8 cellular contexts compared by ENCODE assay signal in the genomic region with DNA sequence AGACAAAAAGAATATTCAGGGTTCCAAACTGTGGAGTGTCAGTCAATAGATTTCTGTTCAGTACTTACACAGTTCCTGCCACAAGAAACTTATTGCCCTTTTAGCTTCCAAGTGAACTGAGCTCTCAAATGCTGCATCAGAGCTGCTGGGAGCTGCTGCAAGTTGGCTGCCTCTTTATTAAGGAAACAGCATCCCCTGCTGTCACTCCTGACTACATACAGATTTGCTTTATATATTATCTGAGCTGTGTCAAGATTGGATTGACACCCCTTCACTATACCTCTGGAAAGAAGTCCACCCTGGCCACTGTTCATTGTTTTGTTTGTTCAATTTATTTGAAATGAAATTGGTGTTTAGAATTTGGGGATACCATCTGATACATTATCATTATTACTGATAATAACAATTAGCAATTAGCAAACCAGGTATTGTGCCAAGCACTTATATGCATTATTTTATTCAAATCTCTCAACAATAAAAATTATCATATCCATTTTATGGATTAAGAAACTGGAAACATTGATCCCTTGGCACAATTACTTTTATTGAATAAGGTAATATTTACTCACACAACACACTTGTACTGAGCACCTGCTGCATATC.
A peak's percentile ranks its signal among the peaks of the same experiment; 100 is the strongest.
DNase-seq lines count a peak whose midpoint lies in the region; ATAC-seq and TF ChIP-seq lines count a peak whose summit lies in the region.

No MANE protein-coding gene starts in this region.

- H3K27me3 Mint-ChIP-seq in stimulated activated memory B cell treated with anti-CD40 and anti-IgM and Interleukin-4, amounts not matched to agents 10 μg/mL and 1 μg/mL and 100 μg/mL, for 72 hours = no peaks in the 10 kb centered on the region

- TF ChIP-seq CTCF in RWPE1 (conservative IDR thresholded peaks at IDR 0.05; ENCODE audit: low read depth) = peak; percentile 70

- H3K27ac ChIP-seq in RWPE1 = no peak overlapping the region

- no peak overlapping the region for H3K4me3 Mint-ChIP-seq in stimulated activated memory B cell treated with anti-CD40 and anti-IgM and Interleukin-4, amounts not matched to agents 10 μg/mL and 1 μg/mL and 100 μg/mL, for 72 hours

- peaks cover 11% of the 10 kb centered on the region for H3K4me1 Mint-ChIP-seq in stimulated activated memory B cell treated with anti-CD40 and anti-IgM and Interleukin-4, amounts not matched to agents 10 μg/mL and 1 μg/mL and 100 μg/mL, for 72 hours

- no peak overlapping the region for H3K27ac Mint-ChIP-seq in stimulated activated memory B cell treated with anti-CD40 and anti-IgM and Interleukin-4, amounts not matched to agents 10 μg/mL and 1 μg/mL and 100 μg/mL, for 72 hours

- H3K9me3 Mint-ChIP-seq in stimulated activated memory B cell treated with anti-CD40 and anti-IgM and Interleukin-4, amounts not matched to agents 10 μg/mL and 1 μg/mL and 100 μg/mL, for 72 hours = no peaks in the 10 kb centered on the region

- peak; percentile 31 for ATAC-seq in stimulated activated memory B cell treated with anti-CD40 and anti-IgM and Interleukin-4, amounts not matched to agents 10 μg/mL and 1 μg/mL and 100 μg/mL, for 72 hours
- ATAC-seq in GM19023 (IDR thresholded peaks at IDR 0.05; ENCODE audit: unreplicated experiment) = no peak

- POLR2A ChIA-PET in RWPE1 (lab: Yijun Ruan, JAX; ENCODE audit: low non-redundant PET) = no interaction called here

- CTCF ChIA-PET in RWPE1 (lab: Yijun Ruan, JAX) = interaction anchor here (0.6 to 3.4 kb wide), 11 partner anchors 12 to 631 kb away, joined by 3 to 25 read pairs (median 3); no protein-coding TSS in a partner anchor

- H3K36me3 Mint-ChIP-seq in stimulated activated memory B cell treated with anti-CD40 and anti-IgM and Interleukin-4, amounts not matched to agents 10 μg/mL and 1 μg/mL and 100 μg/mL, for 72 hours = no peaks in the 10 kb centered on the region

- in situ Hi-C loops in KBM-7 (cut with MboI; ENCODE audit: low pct_unique_long_range_greater_than_20kb, low sequenced_read_pairs) = loop anchor here (10.0 to 25.0 kb wide), 2 partner anchors 122 to 396 kb away; no protein-coding TSS in a partner anchor

- DNase-seq in CD1c-positive myeloid dendritic cell (ENCODE audit: extremely low spot score) = peak; percentile 64
- peak; percentile 58 for DNase-seq in KBM-7
- peak; percentile 73 for DNase-seq in RWPE1 (ENCODE audit: low spot score)
- DNase-seq in fibroblast of peridontal ligament (ENCODE audit: extremely low read depth) = peak; percentile 59
- DNase-seq in effector CD8-positive, alpha-beta T cell (lab: John Stamatoyannopoulos, UW) = no peak
- no peak for DNase-seq in stimulated activated CD4-positive, alpha-beta T cell treated with anti-CD3 and anti-CD28 coated beads, Interleukin-2, amount 100 ng/mL, for 24 hours

Comparison
In these comparisons a context has a peak if more than half of its experiments do, and no peak if none do; other contexts are left out.
1. DNase-seq: peak in CD1c-positive myeloid dendritic cell (single experiment), KBM-7 (single experiment), RWPE1 (single experiment) and fibroblast of peridontal ligament (single experiment); none in effector CD8-positive, alpha-beta T cell (single experiment) and stimulated activated CD4-positive, alpha-beta T cell treated with anti-CD3 and anti-CD28 coated beads, Interleukin-2, amount 100 ng/mL, for 24 hours (0 of 2).